Comparison of ENCODE assay signal across 11 cellular contexts in the genomic region with DNA sequence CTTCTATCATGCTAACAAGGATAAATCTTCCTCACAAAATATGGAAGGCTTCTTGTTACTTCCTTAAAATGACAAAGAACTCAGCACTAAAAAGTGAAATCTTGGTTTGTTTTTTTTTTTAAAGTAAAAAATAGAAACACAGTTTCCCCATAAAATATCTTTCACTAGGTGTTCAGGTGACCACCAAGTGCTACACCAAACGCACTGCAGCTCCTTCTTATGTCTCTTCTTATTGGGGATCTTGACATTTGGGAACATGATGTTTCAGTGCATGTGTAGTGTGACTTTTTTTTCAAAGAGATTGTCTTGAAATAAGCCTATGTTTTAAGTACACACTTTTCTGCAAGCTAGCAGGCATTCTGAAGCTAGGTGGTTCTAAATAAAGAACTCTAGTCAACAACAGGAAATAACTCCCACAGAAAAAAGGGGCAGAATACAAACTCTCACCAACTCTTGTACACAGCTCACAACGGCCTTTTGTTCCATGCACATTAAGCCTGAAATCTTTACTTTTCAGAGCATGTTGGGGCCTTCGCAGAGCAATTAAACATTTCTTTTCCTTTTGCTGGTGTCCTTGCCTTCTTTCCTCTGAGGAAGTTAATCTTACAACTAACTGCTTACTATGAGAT. TPM values are rescaled to one million over a fixed set of nuclear protein-coding genes. Genes with fewer than 3 reads are reported as not detected.
A peak's percentile ranks its signal among the peaks of the same experiment; 100 is the strongest.
DNase-seq lines count a peak whose midpoint lies in the region; ATAC-seq, FAIRE-seq and TF ChIP-seq lines count a peak whose summit lies in the region.
"Had no signal": no experiment of that assay in that cellular context is flagged by ENCODE, and none has a peak within 500 bp of the region (broad histone marks: within the 10 kb centered on the region; RNA-seq: fewer than 3 reads in every experiment).

No MANE protein-coding gene starts in this region.

- H3K27me3 ChIP-seq in DND-41 (ENCODE audit: insufficient read depth, low read length, poor library complexity) (no peaks in the 10 kb centered on the region), H1 (replicated peaks in 1 of 4; ENCODE audit: control insufficient read depth in 3 of 4, extremely low read depth in 1 of 4, insufficient read depth in 3 of 4, low read length in 3 of 4) (peaks cover 0 to 4% (median under 1%) of the 10 kb centered on the region in 4 experiments; a peak in 2 of 7 replicates), stomach (no peaks in the 10 kb centered on the region), right cardiac atrium (ENCODE audit: control insufficient read depth, insufficient read depth) (no peaks in the 10 kb centered on the region)
- H3K27me3 ChIP-seq: gastrocnemius medialis had no signal

- H3K9ac ChIP-seq in DND-41 (ENCODE audit: low read depth, low read length) (peak overlapping the region; percentile 16; the same call in 1 of the 2 replicates), H1 (replicated peaks in 1 of 4; ENCODE audit: extremely low read depth in 1 of 4, low read depth in 3 of 4, low read length in 3 of 4) (no peak overlapping the region)

- no peak for TF ChIP-seq EP300 in H1 (IDR thresholded peaks at IDR 0.05; ENCODE audit: borderline replicate concordance in 1 of 2, low read depth in 2 of 2, low read length in 2 of 2)
- TF ChIP-seq EP300 in stomach (IDR thresholded peaks at IDR 0.05): no peak

- no peak overlapping the region for H3K4me3 ChIP-seq in DND-41 (ENCODE audit: low read depth in 1 of 2, low read length in 2 of 2)
- no peak overlapping the region for H3K4me3 ChIP-seq in H1 (ENCODE audit: extremely low read depth in 1 of 4, insufficient read depth in 2 of 4, low read depth in 3 of 4, low read length in 4 of 4)
- no peak overlapping the region for H3K4me3 ChIP-seq in stomach
- no peak overlapping the region for H3K4me3 ChIP-seq in right cardiac atrium (ENCODE audit: low read length)
- H3K4me3 ChIP-seq: gastrocnemius medialis had no signal

- no peak overlapping the region for H4K8ac ChIP-seq in H1 (ENCODE audit: extremely low read depth, insufficient read depth, low read length)

- no peak overlapping the region for H2BK12ac ChIP-seq in H1 (ENCODE audit: low read depth, low read length)

- TF ChIP-seq POLR2A in H1 (IDR thresholded peaks at IDR 0.05; ENCODE audit: control extremely low read depth in 1 of 2, low read depth in 2 of 2, low read length in 2 of 2): no peak
- TF ChIP-seq POLR2A in stomach (IDR thresholded peaks at IDR 0.05): no peak

- no peak overlapping the region for H2BK20ac ChIP-seq in H1 (ENCODE audit: low read length)

- H4K91ac ChIP-seq in H1 (replicated peaks; ENCODE audit: insufficient read length, low read length): no peak overlapping the region

- no peak overlapping the region for H2AK5ac ChIP-seq in H1 (ENCODE audit: low read depth, low read length)

- intact Hi-C loops in stomach (cut with DNase I; ENCODE audit: low total_unique reads) (loop anchor here (10.0 kb wide), 1 partner anchor 48 kb away; no protein-coding TSS in a partner anchor), right cardiac atrium (cut with DNase I) (no loop called here)

- no peak overlapping the region for H3K14ac ChIP-seq in H1 (ENCODE audit: insufficient read length)

- no peak overlapping the region for H3K23ac ChIP-seq in H1 (ENCODE audit: insufficient read length)

- H3K9me3 ChIP-seq in DND-41 (ENCODE audit: insufficient read depth, low read length, severe bottlenecking) (no peaks in the 10 kb centered on the region), H1 (ENCODE audit: insufficient read depth in 2 of 2, low read depth in 1 of 2, low read length in 1 of 2) (no peaks in the 10 kb centered on the region), stomach (no peaks in the 10 kb centered on the region), right cardiac atrium (ENCODE audit: control insufficient read depth, low read length) (no peaks in the 10 kb centered on the region)
- H3K9me3 ChIP-seq: gastrocnemius medialis had no signal

- TF ChIP-seq CTCF in DND-41 (IDR thresholded peaks at IDR 0.05; ENCODE audit: borderline replicate concordance, extremely low read depth, low read length, poor library complexity, severe bottlenecking) (no peak), H1 (IDR thresholded peaks at IDR 0.05; ENCODE audit: control extremely low read depth in 1 of 3, insufficient read depth in 1 of 3, low read depth in 1 of 3, low read length in 3 of 3) (no peak), stomach (IDR thresholded peaks at IDR 0.05) (no peak)

- FAIRE-seq in H1 (lab: Jason Lieb, UNC): no peak

- H2AFZ ChIP-seq in DND-41 (ENCODE audit: low read depth, low read length) (peak overlapping the region; percentile 59), H1 (ENCODE audit: low read length) (no peak overlapping the region)

- H3K4me1 ChIP-seq in DND-41 (ENCODE audit: insufficient read depth, low read length): peaks cover 22% of the 10 kb centered on the region
- peaks cover 0 to 8% (median 3%) of the 10 kb centered on the region in 4 experiments; a peak in 4 of 7 replicates for H3K4me1 ChIP-seq in H1 (replicated peaks in 1 of 4; ENCODE audit: control insufficient read depth in 3 of 4, insufficient read depth in 4 of 4, low read length in 3 of 4)
- peaks cover 0 to 15% (median 7%) of the 10 kb centered on the region in 4 donors for H3K4me1 ChIP-seq in stomach
- H3K4me1 ChIP-seq in right cardiac atrium (ENCODE audit: control insufficient read depth, insufficient read depth, low read length): peaks cover 2% of the 10 kb centered on the region

- CTCF ChIA-PET in H1 (lab: Charles Lee; ENCODE audit: partially characterized antibody): interaction anchor here (0.6 to 2.7 kb wide), 4 partner anchors 11 to 1770 kb away, joined by 3 to 9 read pairs (median 4); no protein-coding TSS in a partner anchor

- H3K18ac ChIP-seq in H1 (ENCODE audit: extremely low read depth, low read length): no peak overlapping the region

- H2BK5ac ChIP-seq in H1 (ENCODE audit: low read depth, low read length): no peak overlapping the region

- H4K20me1 ChIP-seq in DND-41 (ENCODE audit: insufficient read depth, low read length) (no peaks in the 10 kb centered on the region), H1 (replicated peaks in 1 of 2; ENCODE audit: control insufficient read depth in 1 of 2, insufficient read depth in 2 of 2, low read length in 2 of 2) (no peaks in the 10 kb centered on the region)

- POLR2A ChIA-PET in H1 (lab: Charles Lee; ENCODE audit: partially characterized antibody): interaction anchor here (2.0 kb wide), 1 partner anchor 12 kb away, joined by 6 read pairs; no protein-coding TSS in a partner anchor

- H3K4ac ChIP-seq in H1 (replicated peaks; ENCODE audit: insufficient read length, low read depth, low read length): no peak overlapping the region

- H4K5ac ChIP-seq in H1 (ENCODE audit: insufficient read length, low read depth, low read length): no peak overlapping the region

- H3K27ac ChIP-seq in DND-41 (ENCODE audit: low read length) (peak overlapping the region; percentile 66), H1 (ENCODE audit: low read depth, low read length) (no peak overlapping the region), stomach (peak overlapping the region in 1 of 5 donors; percentile 16), right cardiac atrium (ENCODE audit: low read length) (no peak overlapping the region)

- no peak for TF ChIP-seq RAD21 in H1 (IDR thresholded peaks at IDR 0.05 in 1 of 2, conservative IDR thresholded peaks at IDR 0.05 in 1 of 2; ENCODE audit: low read depth in 2 of 2, low read length in 2 of 2)

- H2BK120ac ChIP-seq in H1 (replicated peaks; ENCODE audit: low read depth, low read length): no peak overlapping the region

- peak; percentile 91 for ATAC-seq in DND-41 (ENCODE audit: insufficient read depth, low read depth)
- ATAC-seq in GM19397 (IDR thresholded peaks at IDR 0.05; ENCODE audit: unreplicated experiment): peak; percentile 50
- ATAC-seq in HG03571 (IDR thresholded peaks at IDR 0.05; ENCODE audit: unreplicated experiment): peak; percentile 50
- ATAC-seq in right cardiac atrium: no peak
- ATAC-seq: gastrocnemius medialis had no signal

- no peaks in the 10 kb centered on the region for H3K23me2 ChIP-seq in H1 (ENCODE audit: low read depth, low read length)

- H3K79me2 ChIP-seq in DND-41 (ENCODE audit: insufficient read depth, low read length) (no peaks in the 10 kb centered on the region), H1 (ENCODE audit: control insufficient read depth in 1 of 2, insufficient read depth in 2 of 2, low read length in 2 of 2) (no peaks in the 10 kb centered on the region)

- 65% methylated on average over 3 of the region's 3 CpGs; no CpG with 5 or more reads in 1 of the 2 experiments for WGBS in H1 (ENCODE audit: extremely low coverage in 1 of 2, insufficient coverage in 1 of 2, insufficient read length in 1 of 2, insufficient replicate concordance in 2 of 2, low coverage in 1 of 2, low lambda C conversion rate in 2 of 2, missing lambda C conversion rate in 1 of 2), 2 experiments
- 51 to 65% (median 55%) methylated on average over 3 of the region's 3 CpGs for WGBS in stomach, 5 donors
- 47% methylated on average over 3 of the region's 3 CpGs for WGBS in right cardiac atrium

- H3K56ac ChIP-seq in H1 (replicated peaks; ENCODE audit: insufficient read length, low read depth, low read length): no peak overlapping the region

- DNase-seq in DND-41 (peak; percentile 24), H1 (ENCODE audit: low read depth in 1 of 2, low spot score in 2 of 2) (no peak), GF-D8 (lab: John Stamatoyannopoulos, UW) (no peak), hypothalamus (lab: John Stamatoyannopoulos, UW) (no peak), stomach (no peak), right cardiac atrium (no peak)
- DNase-seq: DMS53, gastrocnemius medialis, HCEC 1CT had no signal

- H3K4me2 ChIP-seq in DND-41 (ENCODE audit: insufficient read depth, low read length) (peak overlapping the region; percentile 28), H1 (ENCODE audit: insufficient read depth in 1 of 2, low read depth in 2 of 2, low read length in 2 of 2) (peak overlapping the region; percentile 0 to 31; a peak in 2 of 4 replicates)

- H2BK15ac ChIP-seq in H1 (ENCODE audit: low read length): no peak overlapping the region

- H3K79me1 ChIP-seq in H1 (ENCODE audit: low read depth, low read length): no peaks in the 10 kb centered on the region

- no peaks in the 10 kb centered on the region for H3K36me3 ChIP-seq in DND-41 (ENCODE audit: insufficient read depth, low read length)
- no peaks in the 10 kb centered on the region for H3K36me3 ChIP-seq in H1 (ENCODE audit: control insufficient read depth in 2 of 4, insufficient read depth in 4 of 4, low read length in 3 of 4)
- no peaks in the 10 kb centered on the region for H3K36me3 ChIP-seq in stomach
- H3K36me3 ChIP-seq: gastrocnemius medialis had no signal

RNA-seq across cellular contexts. Expression of a gene that starts 13.2 kb away (rescaled TPM):
- total RNA-seq in H1 (2021; fragmentation: NEBNext Ultra II Directional; extraction: Animal tissue kit (Norgen Biotek cat#: 25700)): 4.5 and 5.7 TPM in 2 replicates
- 2.9 and 3.5 TPM in 2 replicates for polyA plus RNA-seq in H1 (2011; rRNA removed)
- 2.8 TPM for polyA plus RNA-seq in H1 (2011; cell fraction: cytosol; rRNA removed)
- 4.9 TPM for polyA plus RNA-seq in H1 (2011; cell fraction: nucleus; rRNA removed)
- 3.8 to 5.6 TPM (median 4.6 TPM) in 4 replicates for polyA plus RNA-seq in H1 (2012, experiment 1 of 2)
- 0.83 TPM for polyA plus RNA-seq in H1 (2012, experiment 2 of 2)
- 4.6 TPM for polyA plus RNA-seq in H1 (2013, experiment 1 of 2)
- polyA plus RNA-seq in H1 (2013, experiment 2 of 2): 4.4 TPM
- 3.9 and 5.4 TPM in 2 replicates for polyA minus RNA-seq in H1 (2011; rRNA and poly(A)+ RNA removed)
- polyA minus RNA-seq in H1 (2011; cell fraction: cytosol; rRNA and poly(A)+ RNA removed): 4.2 TPM
- 13.4 TPM for polyA minus RNA-seq in H1 (2011; cell fraction: nucleus; rRNA and poly(A)+ RNA removed)
- 10 to 100 TPM in 2 of 5 donors, 1 to 10 TPM in 3; 2.0 to 11.9 (median 9.3) TPM for total RNA-seq in stomach
- polyA plus RNA-seq in stomach: 1 to 10 TPM; 2.9 to 7.2 (median 5.7) TPM
- total RNA-seq in right cardiac atrium: 10 to 100 TPM; 17.9 to 25.4 (median 20.0) TPM
- polyA plus RNA-seq in right cardiac atrium: 8.2 TPM

Comparison
In these comparisons a context has a peak if more than half of its experiments do, and no peak if none do; other contexts are left out.
1. ATAC-seq: peak in DND-41 (single experiment), GM19397 (single experiment) and HG03571 (single experiment); none in right cardiac atrium (0 of 2).